In the genomic region with DNA sequence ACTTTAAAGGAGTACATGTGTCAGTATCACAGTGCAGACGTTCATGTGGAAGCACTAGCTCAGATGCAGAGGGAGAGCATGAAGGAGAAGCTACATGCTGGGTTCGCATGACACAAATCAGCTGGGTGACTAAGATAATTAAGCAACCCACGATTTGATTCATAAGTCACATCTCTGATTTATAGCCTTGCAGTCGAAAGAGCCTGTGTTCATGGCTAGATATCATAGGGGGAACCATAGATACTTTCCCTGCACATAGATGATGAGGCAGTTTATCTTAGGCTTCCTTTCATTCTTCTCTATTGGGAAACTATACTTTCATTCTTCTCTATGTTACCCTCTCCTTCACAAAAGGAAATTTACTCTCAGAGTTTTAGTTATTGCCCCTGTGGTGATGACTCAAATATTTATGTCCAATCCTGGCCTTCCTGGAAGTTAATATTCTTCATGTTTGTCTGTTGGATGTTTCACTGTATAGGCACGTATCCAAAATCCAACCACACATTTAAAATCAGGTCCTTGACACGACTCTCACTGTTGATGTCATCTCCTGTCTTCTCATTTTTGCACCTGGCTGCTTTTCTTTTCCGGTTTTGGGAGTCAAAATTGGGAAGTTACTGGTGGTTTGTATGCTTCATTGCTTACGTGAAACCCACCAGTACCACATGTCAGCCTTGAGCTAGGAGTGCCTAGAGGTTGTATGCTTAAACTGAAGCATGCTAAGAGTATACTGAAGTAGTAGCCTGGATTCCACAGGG, we compare ENCODE assay signal across 16 cellular contexts. TPM values are rescaled to one million over a fixed set of nuclear protein-coding genes. Genes with fewer than 3 reads are reported as not detected.
A peak's percentile ranks its signal among the peaks of the same experiment; 100 is the strongest.
DNase-seq lines count a peak whose midpoint lies in the region; TF ChIP-seq lines count a peak whose summit lies in the region.
"Had no signal": no experiment of that assay in that cellular context is flagged by ENCODE, and none has a peak within 500 bp of the region (broad histone marks: within the 10 kb centered on the region; RNA-seq: fewer than 3 reads in every experiment).

No MANE protein-coding gene starts in this region.

- no peaks in the 10 kb centered on the region for H3K9me3 ChIP-seq in GM23248 (ENCODE audit: low read depth)
- H3K9me3 ChIP-seq: body of pancreas had no signal

- no peak overlapping the region for H3K4me3 Mint-ChIP-seq in progenitor cell of endocrine pancreas (ENCODE audit: low read depth)
- H3K4me3 Mint-ChIP-seq in activated T-cell treated with anti-CD3 and anti-CD28 coated beads, Interleukin-2, amount 50 U/mL, for 24 hours = no peak overlapping the region
- H3K4me3 Mint-ChIP-seq: natural killer cell treated with Interleukin-12 subunit alpha and Interleukin-12 subunit beta and Interleukin-15 and Interleukin-18, amount 100 ng/mL, for 72 hours; stimulated activated effector memory CD8-positive, alpha-beta T cell treated with anti-CD3 and anti-CD28 coated beads, Interleukin-12 subunit alpha, Interleukin-12 subunit beta, amount 100 ng/mL, for 72 hours had no signal

- DNase-seq in GM23248 (peak; percentile 87), RKO (ENCODE audit: low spot score) (peak; percentile 31), fibroblast of villous mesenchyme (ENCODE audit: low read depth) (peak; percentile 64), progenitor cell of endocrine pancreas (ENCODE audit: low spot score, unreplicated experiment) (no peak), NCI-H82 treated with DMSO at 0.1 percent for 48 hours (lab: John Stamatoyannopoulos, UW; ENCODE audit: unreplicated experiment) (no peak), posterior cingulate gyrus (no peak)
- DNase-seq in activated T-cell treated with anti-CD3 and anti-CD28 coated beads, Interleukin-2, amount 50 U/mL, for 24 hours = no peak
- DNase-seq: AML-193, body of pancreas, erythroblast, left colon, NCI-H146, T1000 had no signal

- H3K27ac Mint-ChIP-seq in progenitor cell of endocrine pancreas = no peak overlapping the region
- H3K27ac Mint-ChIP-seq in activated T-cell treated with anti-CD3 and anti-CD28 coated beads, Interleukin-2, amount 50 U/mL, for 24 hours = no peak overlapping the region
- H3K27ac Mint-ChIP-seq: natural killer cell treated with Interleukin-12 subunit alpha and Interleukin-12 subunit beta and Interleukin-15 and Interleukin-18, amount 100 ng/mL, for 72 hours; stimulated activated effector memory CD8-positive, alpha-beta T cell treated with anti-CD3 and anti-CD28 coated beads, Interleukin-12 subunit alpha, Interleukin-12 subunit beta, amount 100 ng/mL, for 72 hours had no signal

- no peaks in the 10 kb centered on the region for H3K9me2 ChIP-seq in GM23248 (ENCODE audit: insufficient read depth)

- H3K36me3 ChIP-seq in ACC112 (ENCODE audit: insufficient read depth, low read length) = no peaks in the 10 kb centered on the region
- H3K36me3 ChIP-seq in GM23248 (ENCODE audit: low read depth) = no peaks in the 10 kb centered on the region

- H3K4me3 ChIP-seq in ACC112 (ENCODE audit: low read depth, low read length) (peak overlapping the region; percentile 40), GM23248 (peak overlapping the region; percentile 44), fibroblast of villous mesenchyme (ENCODE audit: low read depth, low read length) (no peak overlapping the region)
- H3K4me3 ChIP-seq: body of pancreas had no signal

- intact Hi-C loops in posterior cingulate gyrus (cut with DNase I) = no loop called here

- peaks cover 23% of the 10 kb centered on the region for H3F3A ChIP-seq in GM23248 (ENCODE audit: insufficient read depth)

- H3K27me3 ChIP-seq in ACC112 (ENCODE audit: insufficient read depth, low read length) (no peaks in the 10 kb centered on the region), GM23248 (replicated peaks; ENCODE audit: insufficient read depth) (no peaks in the 10 kb centered on the region)
- H3K27me3 ChIP-seq: body of pancreas had no signal

- no peaks in the 10 kb centered on the region for H3K27me3 Mint-ChIP-seq in progenitor cell of endocrine pancreas
- no peaks in the 10 kb centered on the region for H3K27me3 Mint-ChIP-seq in activated T-cell treated with anti-CD3 and anti-CD28 coated beads, Interleukin-2, amount 50 U/mL, for 24 hours
- H3K27me3 Mint-ChIP-seq: natural killer cell treated with Interleukin-12 subunit alpha and Interleukin-12 subunit beta and Interleukin-15 and Interleukin-18, amount 100 ng/mL, for 72 hours had no signal

- H3K4me1 Mint-ChIP-seq in progenitor cell of endocrine pancreas (ENCODE audit: low read depth) = peaks cover 4% of the 10 kb centered on the region
- no peaks in the 10 kb centered on the region for H3K4me1 Mint-ChIP-seq in activated T-cell treated with anti-CD3 and anti-CD28 coated beads, Interleukin-2, amount 50 U/mL, for 24 hours (ENCODE audit: low read depth)
- H3K4me1 Mint-ChIP-seq: stimulated activated effector memory CD8-positive, alpha-beta T cell treated with anti-CD3 and anti-CD28 coated beads, Interleukin-12 subunit alpha, Interleukin-12 subunit beta, amount 100 ng/mL, for 72 hours had no signal

- H3K36me3 Mint-ChIP-seq in progenitor cell of endocrine pancreas (ENCODE audit: insufficient read depth) = no peaks in the 10 kb centered on the region
- H3K36me3 Mint-ChIP-seq in activated T-cell treated with anti-CD3 and anti-CD28 coated beads, Interleukin-2, amount 50 U/mL, for 24 hours (ENCODE audit: low read depth) = no peaks in the 10 kb centered on the region
- H3K36me3 Mint-ChIP-seq: natural killer cell treated with Interleukin-12 subunit alpha and Interleukin-12 subunit beta and Interleukin-15 and Interleukin-18, amount 100 ng/mL, for 72 hours; stimulated activated effector memory CD8-positive, alpha-beta T cell treated with anti-CD3 and anti-CD28 coated beads, Interleukin-12 subunit alpha, Interleukin-12 subunit beta, amount 100 ng/mL, for 72 hours had no signal

- H3K4me2 ChIP-seq in GM23248 (ENCODE audit: unreplicated experiment) = peak overlapping the region; percentile 60

- H3K79me2 ChIP-seq in ACC112 (ENCODE audit: control insufficient read depth, insufficient read depth, low read length, unreplicated experiment) = no peaks in the 10 kb centered on the region
- no peaks in the 10 kb centered on the region for H3K79me2 ChIP-seq in GM23248 (ENCODE audit: insufficient read depth)

- WGBS in GM23248 (ENCODE audit: low coverage in 1 of 2, low lambda C conversion rate in 2 of 2, missing lambda C conversion rate in 2 of 2), 2 experiments = 12 to 13% methylated on average over 8 of the region's 8 CpGs

- peaks cover under 1% of the 10 kb centered on the region for H3K9me3 Mint-ChIP-seq in progenitor cell of endocrine pancreas (ENCODE audit: low read depth)
- H3K9me3 Mint-ChIP-seq in activated T-cell treated with anti-CD3 and anti-CD28 coated beads, Interleukin-2, amount 50 U/mL, for 24 hours = peaks cover 11% of the 10 kb centered on the region

- H4K20me1 ChIP-seq in GM23248 (ENCODE audit: insufficient read depth) = no peaks in the 10 kb centered on the region

- in situ Hi-C loops in GM23248 (cut with MboI) = no loop called here

- H2AFZ ChIP-seq in ACC112 (ENCODE audit: low read length, unreplicated experiment) = peak overlapping the region; percentile 43
- H2AFZ ChIP-seq in GM23248 = peak overlapping the region; percentile 36

- H3K4me1 ChIP-seq in ACC112 (ENCODE audit: control insufficient read depth, insufficient read depth, low read length, unreplicated experiment) (peaks cover 18% of the 10 kb centered on the region), GM23248 (ENCODE audit: insufficient read depth) (peaks cover 20% of the 10 kb centered on the region)
- H3K4me1 ChIP-seq: body of pancreas had no signal

- H3K9ac ChIP-seq in GM23248 = peak overlapping the region; percentile 22

- no peak for TF ChIP-seq CTCF in fibroblast of villous mesenchyme (IDR thresholded peaks at IDR 0.05; ENCODE audit: insufficient read depth, low read depth, low read length)
- TF ChIP-seq CTCF in progenitor cell of endocrine pancreas (IDR thresholded peaks at IDR 0.05; ENCODE audit: unreplicated experiment) = no peak

- H3K27ac ChIP-seq in ACC112 (ENCODE audit: low read depth, low read length) (peak overlapping the region; percentile 77), GM23248 (peak overlapping the region; percentile 59)
- H3K27ac ChIP-seq: body of pancreas had no signal

RNA-seq across cellular contexts. Expression of a gene that starts 56.3 kb away (rescaled TPM):
- 0.43 TPM in 1 of 2 replicates, not detected in the other for total RNA-seq in GM23248 (2014; rRNA removed; shearing (Covaris generic))
- polyA plus RNA-seq in GM23248 (2016; fragmentation: Nextera tagmentation; extraction: Ambion mirVana) = 0.03 and 0.24 TPM in 2 replicates
- 0.43 and 1.3 TPM in 2 replicates for total RNA-seq in fibroblast of villous mesenchyme
- 3.6 and 3.9 TPM in 2 replicates for total RNA-seq in progenitor cell of endocrine pancreas
- total RNA-seq: body of pancreas; natural killer cell treated with Interleukin-12 subunit alpha and Interleukin-12 subunit beta and Interleukin-15 and Interleukin-18, amount 100 ng/mL, for 72 hours had no signal

Comparison
In these comparisons a context has a peak if more than half of its experiments do, and no peak if none do; other contexts are left out.
1. DNase-seq: peak in GM23248 (single experiment), RKO (single experiment) and fibroblast of villous mesenchyme (single experiment); none in progenitor cell of endocrine pancreas (single experiment), NCI-H82 treated with DMSO at 0.1 percent for 48 hours (single experiment), posterior cingulate gyrus (0 of 10) and activated T-cell treated with anti-CD3 and anti-CD28 coated beads, Interleukin-2, amount 50 U/mL, for 24 hours (single experiment).